ENCODE assay signal across 20 cellular contexts in genomic region chr15:25327671-25328070, GRCh38.
DNase-seq lines count a peak whose midpoint lies in the region; ATAC-seq, FAIRE-seq and TF ChIP-seq lines count a peak whose summit lies in the region.
"Had no signal": no experiment of that assay in that cellular context is flagged by ENCODE, and none has a peak within 500 bp of the region (broad histone marks: within the 10 kb centered on the region; RNA-seq: fewer than 3 reads in every experiment).

No MANE protein-coding gene starts in this region.

- H3K4me1 ChIP-seq in Caco-2 (peaks cover 15% of the 10 kb centered on the region; the same call in 1 of the 2 replicates), astrocyte (ENCODE audit: insufficient read depth, low read length) (no peaks in the 10 kb centered on the region), small intestine (ENCODE audit: control insufficient read depth in 2 of 2, insufficient read depth in 1 of 2, low read depth in 1 of 2, low read length in 1 of 2) (no peaks in the 10 kb centered on the region), esophagus squamous epithelium (no peaks in the 10 kb centered on the region)

- TF ChIP-seq CTCF in Caco-2 (IDR thresholded peaks at IDR 0.05; ENCODE audit: insufficient read depth in 1 of 2, low read depth in 1 of 2, low read length in 1 of 2, severe bottlenecking in 1 of 2, unreplicated experiment in 1 of 2) (no peak), astrocyte (IDR thresholded peaks at IDR 0.05; ENCODE audit: insufficient read depth, low read depth, low read length) (no peak), esophagus squamous epithelium (IDR thresholded peaks at IDR 0.05) (no peak), MCF 10A (IDR thresholded peaks at IDR 0.05; ENCODE audit: unreplicated experiment) (no peak)

- H4K20me1 ChIP-seq in astrocyte (ENCODE audit: insufficient read depth, low read length), result no peaks in the 10 kb centered on the region

- H3K4me1 Mint-ChIP-seq in Caco-2 (ENCODE audit: low read depth, unreplicated experiment) (peaks cover 14% of the 10 kb centered on the region), astrocyte (ENCODE audit: low read depth, unreplicated experiment) (peaks cover 10% of the 10 kb centered on the region), MCF 10A (ENCODE audit: insufficient read depth, unreplicated experiment) (no peaks in the 10 kb centered on the region)
- H3K4me1 Mint-ChIP-seq: CD4-positive, alpha-beta memory T cell had no signal

- no peaks in the 10 kb centered on the region for H3K36me3 ChIP-seq in Caco-2 (ENCODE audit: control insufficient read depth, insufficient read depth, low read length)
- no peaks in the 10 kb centered on the region for H3K36me3 ChIP-seq in astrocyte (ENCODE audit: insufficient read depth, low read length)
- peaks cover 0 to 2% of the 10 kb centered on the region in 2 donors for H3K36me3 ChIP-seq in small intestine (ENCODE audit: control insufficient read depth in 2 of 2, insufficient read depth in 2 of 2, low read length in 2 of 2)
- peaks cover 0 to 15% (median 0%) of the 10 kb centered on the region in 3 donors for H3K36me3 ChIP-seq in esophagus squamous epithelium

- H3K4me2 ChIP-seq in astrocyte (ENCODE audit: low read length), result no peak overlapping the region
- H3K4me2 ChIP-seq: GM23338 had no signal

- ATAC-seq in left colon, result peak; percentile 76

- no peak overlapping the region for H3K4me3 Mint-ChIP-seq in Caco-2 (ENCODE audit: unreplicated experiment)
- peak overlapping the region; percentile 20 for H3K4me3 Mint-ChIP-seq in astrocyte (ENCODE audit: unreplicated experiment)
- no peak overlapping the region for H3K4me3 Mint-ChIP-seq in MCF 10A (ENCODE audit: unreplicated experiment)
- H3K4me3 Mint-ChIP-seq: B cell; CD4-positive, alpha-beta memory T cell; GM23338 had no signal

- peak overlapping the region; percentile 54 for H3K27ac Mint-ChIP-seq in Caco-2 (ENCODE audit: unreplicated experiment)
- H3K27ac Mint-ChIP-seq in astrocyte (ENCODE audit: unreplicated experiment), result no peak overlapping the region
- no peak overlapping the region for H3K27ac Mint-ChIP-seq in MCF 10A (ENCODE audit: low read depth, unreplicated experiment)
- H3K27ac Mint-ChIP-seq: B cell, GM23338 had no signal

- H3K27me3 ChIP-seq in Caco-2 (replicated peaks; ENCODE audit: control insufficient read depth, insufficient read depth, low read length) (no peaks in the 10 kb centered on the region), astrocyte (ENCODE audit: insufficient read depth, low read length) (no peaks in the 10 kb centered on the region), small intestine (ENCODE audit: control insufficient read depth in 2 of 2, insufficient read depth in 2 of 2, low read length in 2 of 2) (no peaks in the 10 kb centered on the region), esophagus squamous epithelium (no peaks in the 10 kb centered on the region)

- peak in 1 of 2 experiments; percentile 14 for DNase-seq in Caco-2
- no peak for DNase-seq in astrocyte (ENCODE audit: low read depth)
- no peak for DNase-seq in left colon
- DNase-seq in small intestine, result peak; percentile 52
- no peak for DNase-seq in esophagus squamous epithelium (lab: John Stamatoyannopoulos, UW)
- DNase-seq in MCF 10A (ENCODE audit: unreplicated experiment), result no peak
- no peak for DNase-seq in NCI-H446 treated with DMSO at 0.1 percent for 48 hours (lab: John Stamatoyannopoulos, UW)
- no peak for DNase-seq in NAMALWA (ENCODE audit: low spot score)
- DNase-seq: CD4-positive, alpha-beta memory T cell; DMS153; DMS79 treated with DMSO at 0.1 percent for 48 hours; EL; H7 had no signal

- CTCF ChIA-PET in Caco-2 (lab: Charles Lee) (no interaction called here), MCF 10A (lab: Yijun Ruan, JAX) (no interaction called here)

- FAIRE-seq in astrocyte (lab: Jason Lieb, UNC) (no peak), small intestine (lab: Jason Lieb, UNC) (no peak)
- FAIRE-seq: A204.1, D721Med, G401.6, GM12891 had no signal

- intact Hi-C loops in Caco-2 (cut with micrococcal nuclease; ENCODE audit: unreplicated experiment), result no loop called here
- intact Hi-C loops in left colon (cut with DNase I, micrococcal nuclease), result no loop called here
- intact Hi-C loops in esophagus squamous epithelium (cut with DNase I), result no loop called here
- intact Hi-C loops in MCF 10A (cut with micrococcal nuclease), result no loop called here

- BruUV-seq in Caco-2 (replicated peaks; lab: Mats Ljungman, UMichigan), result no TSS peak
- BruUV-seq in MCF 10A (replicated peaks; lab: Mats Ljungman, UMichigan), result no TSS peak

- H3K4me3 ChIP-seq in Caco-2 (ENCODE audit: low read depth, low read length), result no peak overlapping the region
- no peak overlapping the region for H3K4me3 ChIP-seq in astrocyte (ENCODE audit: insufficient read depth, low read depth, low read length)
- no peak overlapping the region for H3K4me3 ChIP-seq in small intestine (ENCODE audit: low read depth in 1 of 2, low read length in 2 of 2)
- H3K4me3 ChIP-seq in esophagus squamous epithelium, result no peak overlapping the region
- H3K4me3 ChIP-seq: GM23338 had no signal

- H3K9ac ChIP-seq in astrocyte (ENCODE audit: low read length), result no peak overlapping the region

- WGBS in small intestine, 3 donors, result 25 to 71% (median 51%) methylated on average over 5 of the region's 5 CpGs
- 66 to 69% methylated on average over 3 to 5 of the region's 5 CpGs for WGBS in esophagus squamous epithelium, 2 donors

- no peak overlapping the region for H3K27ac ChIP-seq in astrocyte (ENCODE audit: low read depth, low read length)
- H3K27ac ChIP-seq in small intestine (ENCODE audit: low read depth in 1 of 2, low read length in 1 of 2), result no peak overlapping the region
- no peak overlapping the region for H3K27ac ChIP-seq in esophagus squamous epithelium
- H3K27ac ChIP-seq: C4-2B had no signal

- TF ChIP-seq POLR2A in esophagus squamous epithelium (IDR thresholded peaks at IDR 0.05), result no peak

- H3K9me3 Mint-ChIP-seq in Caco-2 (ENCODE audit: unreplicated experiment) (no peaks in the 10 kb centered on the region), astrocyte (ENCODE audit: unreplicated experiment) (peaks cover 3% of the 10 kb centered on the region), MCF 10A (ENCODE audit: unreplicated experiment) (peaks cover 6% of the 10 kb centered on the region)
- H3K9me3 Mint-ChIP-seq: GM23338 had no signal

- no peak overlapping the region for H2AFZ ChIP-seq in astrocyte (ENCODE audit: low read depth, low read length)
- H2AFZ ChIP-seq: GM23338 had no signal

- POLR2A ChIA-PET in Caco-2 (lab: Charles Lee), result no interaction called here
- POLR2A ChIA-PET in MCF 10A (lab: Yijun Ruan, JAX), result interaction anchor here (0.9 kb wide), 1 partner anchor 109 kb away, joined by 3 read pairs; no protein-coding TSS in a partner anchor

- H3K79me2 ChIP-seq in astrocyte (ENCODE audit: insufficient read depth, low read length), result no peaks in the 10 kb centered on the region

- no peaks in the 10 kb centered on the region for H3K9me3 ChIP-seq in Caco-2
- H3K9me3 ChIP-seq in astrocyte (ENCODE audit: insufficient read depth, low read depth, low read length), result no peaks in the 10 kb centered on the region
- H3K9me3 ChIP-seq in small intestine (ENCODE audit: control insufficient read depth, low read depth), result no peaks in the 10 kb centered on the region
- H3K9me3 ChIP-seq in esophagus squamous epithelium, result no peaks in the 10 kb centered on the region

- peaks cover 51% of the 10 kb centered on the region for H3K36me3 Mint-ChIP-seq in Caco-2 (ENCODE audit: insufficient read depth, unreplicated experiment)
- peaks cover 27% of the 10 kb centered on the region for H3K36me3 Mint-ChIP-seq in astrocyte (ENCODE audit: low read depth, unreplicated experiment)
- peaks cover 30% of the 10 kb centered on the region for H3K36me3 Mint-ChIP-seq in MCF 10A (ENCODE audit: insufficient read depth, unreplicated experiment)

- H3K27me3 Mint-ChIP-seq in Caco-2 (ENCODE audit: insufficient read depth, unreplicated experiment), result no peaks in the 10 kb centered on the region
- no peaks in the 10 kb centered on the region for H3K27me3 Mint-ChIP-seq in astrocyte (ENCODE audit: low read depth, unreplicated experiment)
- H3K27me3 Mint-ChIP-seq in MCF 10A (ENCODE audit: insufficient read depth, unreplicated experiment), result no peaks in the 10 kb centered on the region
- H3K27me3 Mint-ChIP-seq: B cell; CD4-positive, alpha-beta memory T cell had no signal
